Comparison of ENCODE assay signal across 7 cellular contexts in genomic region chr3:141386080-141386594, GRCh38.
DNase-seq lines count a peak whose midpoint lies in the region; ATAC-seq and TF ChIP-seq lines count a peak whose summit lies in the region.

No MANE protein-coding gene starts in this region.

- ATAC-seq in HG02759 (IDR thresholded peaks at IDR 0.05; ENCODE audit: unreplicated experiment), result peak; percentile 15
- ATAC-seq in SK-N-SH treated with all-trans-retinoic acid at 6 μM for 48 hours, result peak; percentile 80

- H3K36me3 ChIP-seq in stomach smooth muscle (ENCODE audit: control insufficient read depth in 2 of 2, insufficient read depth in 2 of 2, low read length in 2 of 2), result no peaks in the 10 kb centered on the region

- TF ChIP-seq CTCF in foreskin fibroblast (IDR thresholded peaks at IDR 0.05; ENCODE audit: low read depth, low read length), result no peak

- peak overlapping the region; percentile 50 to 79 for H3K4me3 ChIP-seq in foreskin fibroblast (ENCODE audit: low read depth in 1 of 2, low read length in 2 of 2)
- peak overlapping the region; percentile 72 to 75 for H3K4me3 ChIP-seq in stomach smooth muscle (ENCODE audit: low read length in 2 of 2)

- no peaks in the 10 kb centered on the region for H3K9me3 ChIP-seq in stomach smooth muscle (ENCODE audit: control insufficient read depth in 2 of 2, low read length in 2 of 2)

- peaks cover 10% of the 10 kb centered on the region for H3K4me1 ChIP-seq in stomach smooth muscle (ENCODE audit: control insufficient read depth, insufficient read depth, low read length)

- DNase-seq in foreskin fibroblast, result no peak
- no peak for DNase-seq in activated CD8-positive, alpha-beta memory T cell treated with anti-CD3 and anti-CD28 coated beads, Interleukin-2, amount 50 U/mL, for 4 hours
- DNase-seq in activated naive CD4-positive, alpha-beta T cell treated with Interleukin-2 at 50 U/mL for 16 hours, result no peak
- DNase-seq in nucleus accumbens (lab: John Stamatoyannopoulos, UW), result no peak

- no peaks in the 10 kb centered on the region for H3K27me3 ChIP-seq in stomach smooth muscle (ENCODE audit: control insufficient read depth in 1 of 2, insufficient read depth in 2 of 2, low read length in 2 of 2)

- peak overlapping the region in 1 of 2 donors; percentile 35 for H3K9ac ChIP-seq in stomach smooth muscle (ENCODE audit: low read length in 2 of 2)

- H3K27ac ChIP-seq in stomach smooth muscle (ENCODE audit: low read length), result no peak overlapping the region

TF ChIP-seq in SK-N-SH treated with all-trans-retinoic acid at 6 μM for 48 hours, 23 proteins besides CTCF, POLR2A, EP300 and RAD21:
- TF ChIP-seq ZFP3 (CRISPR knock-in tag; IDR thresholded peaks at IDR 0.05), result no peak
- TF ChIP-seq RARB (CRISPR knock-in tag; IDR thresholded peaks at IDR 0.05), result no peak
- TF ChIP-seq PPARA (CRISPR knock-in tag; IDR thresholded peaks at IDR 0.05; ENCODE audit: borderline replicate concordance), result no peak
- no peak for TF ChIP-seq POU6F1 (CRISPR knock-in tag; IDR thresholded peaks at IDR 0.05; ENCODE audit: borderline replicate concordance, low read depth)
- TF ChIP-seq ESRRG (CRISPR knock-in tag; IDR thresholded peaks at IDR 0.05), result no peak
- no peak for TF ChIP-seq CSRNP3 (CRISPR knock-in tag; IDR thresholded peaks at IDR 0.05)
- no peak for TF ChIP-seq ZNF565 (CRISPR knock-in tag; conservative IDR thresholded peaks at IDR 0.05; ENCODE audit: low read depth)
- TF ChIP-seq TOX (CRISPR knock-in tag; IDR thresholded peaks at IDR 0.05; ENCODE audit: borderline replicate concordance), result no peak
- TF ChIP-seq ARNTL (CRISPR knock-in tag; IDR thresholded peaks at IDR 0.05; ENCODE audit: borderline replicate concordance, low read depth), result no peak
- TF ChIP-seq BACH2 (CRISPR knock-in tag; IDR thresholded peaks at IDR 0.05; ENCODE audit: borderline replicate concordance), result no peak
- TF ChIP-seq CREB5 (CRISPR knock-in tag; IDR thresholded peaks at IDR 0.05; ENCODE audit: low read depth), result no peak
- TF ChIP-seq SNAI2 (CRISPR knock-in tag; IDR thresholded peaks at IDR 0.05), result no peak
- TF ChIP-seq ZFP30 (CRISPR knock-in tag; IDR thresholded peaks at IDR 0.05), result no peak
- TF ChIP-seq OSR1 (CRISPR knock-in tag; IDR thresholded peaks at IDR 0.05), result no peak
- TF ChIP-seq ZNF70 (CRISPR knock-in tag; IDR thresholded peaks at IDR 0.05), result no peak
- no peak for TF ChIP-seq PATZ1 (CRISPR knock-in tag; IDR thresholded peaks at IDR 0.05; ENCODE audit: borderline replicate concordance)
- no peak for TF ChIP-seq ZC3H10 (CRISPR knock-in tag; IDR thresholded peaks at IDR 0.05)
- TF ChIP-seq ZNF8 (CRISPR knock-in tag; IDR thresholded peaks at IDR 0.05), result no peak
